In genomic region chr4:75892508-75892907, GRCh38 we compare ENCODE assay signal across 1 cellular context.
TF ChIP-seq lines count a peak whose summit lies in the region.

No MANE protein-coding gene starts in this region.

TF ChIP-seq in GM12878, 131 proteins besides CTCF, POLR2A, EP300 and RAD21:
- TF ChIP-seq SRF (IDR thresholded peaks at IDR 0.05; ENCODE audit: low read depth in 2 of 2, low read length in 2 of 2) = no peak
- TF ChIP-seq YBX1 (IDR thresholded peaks at IDR 0.05) = no peak
- TF ChIP-seq E2F4 (IDR thresholded peaks at IDR 0.05; ENCODE audit: low read depth, low read length) = no peak
- no peak for TF ChIP-seq TBL1XR1 (IDR thresholded peaks at IDR 0.05; ENCODE audit: low read depth, low read length)
- no peak for TF ChIP-seq BMI1 (IDR thresholded peaks at IDR 0.05; ENCODE audit: borderline replicate concordance)
- no peak for TF ChIP-seq YY1 (IDR thresholded peaks at IDR 0.05; ENCODE audit: low read depth, low read length)
- TF ChIP-seq E4F1 (IDR thresholded peaks at IDR 0.05; ENCODE audit: borderline replicate concordance, partially characterized antibody) = no peak
- no peak for TF ChIP-seq CEBPZ (IDR thresholded peaks at IDR 0.05; ENCODE audit: low read depth, low read length)
- TF ChIP-seq TCF7 (IDR thresholded peaks at IDR 0.05; ENCODE audit: borderline replicate concordance) = no peak
- TF ChIP-seq RUNX3 (IDR thresholded peaks at IDR 0.05; ENCODE audit: low read length) = no peak
- no peak for TF ChIP-seq FOXM1 (IDR thresholded peaks at IDR 0.05; ENCODE audit: low read depth, low read length)
